ENCODE assay signal across 10 cellular contexts in genomic region chr13:46170687-46171086, GRCh38.
DNase-seq lines count a peak whose midpoint lies in the region; FAIRE-seq and TF ChIP-seq lines count a peak whose summit lies in the region.
"Had no signal": no experiment of that assay in that cellular context is flagged by ENCODE, and none has a peak within 500 bp of the region (broad histone marks: within the 10 kb centered on the region; RNA-seq: fewer than 3 reads in every experiment).

No MANE protein-coding gene starts in this region.

- H3K9ac ChIP-seq in parathyroid adenoma, result no peak overlapping the region

- TF ChIP-seq CTCF in GM12875 (IDR thresholded peaks at IDR 0.05; ENCODE audit: borderline replicate concordance, insufficient read depth, low read depth, low read length) (0 out of 2 replicates have a peak, but pooled peaks have one; percentile 6), parathyroid adenoma (IDR thresholded peaks at IDR 0.05) (no peak)

- H3K36me3 ChIP-seq in parathyroid adenoma (ENCODE audit: control insufficient read depth, insufficient read depth, low read length), result no peaks in the 10 kb centered on the region
- H3K36me3 ChIP-seq: tibial nerve had no signal

- no peak for FAIRE-seq in RCC 7860 (lab: Jason Lieb, UNC)

- H3K79me2 ChIP-seq in parathyroid adenoma, result no peaks in the 10 kb centered on the region

- H3K4me2 ChIP-seq in parathyroid adenoma (ENCODE audit: low read length), result no peak overlapping the region

- no peaks in the 10 kb centered on the region for H3K27me3 ChIP-seq in parathyroid adenoma (ENCODE audit: control insufficient read depth, insufficient read depth, low read length)
- H3K27me3 ChIP-seq: tibial nerve had no signal

- peaks cover 6% of the 10 kb centered on the region for H3K4me1 ChIP-seq in parathyroid adenoma

- H3K27ac ChIP-seq in parathyroid adenoma, result peak overlapping the region; percentile 67
- H3K27ac ChIP-seq: tibial nerve had no signal

- DNase-seq in NOMO-1 (lab: John Stamatoyannopoulos, UW; ENCODE audit: unreplicated experiment in 2 of 2), result peak; percentile 75 to 92
- peak; percentile 59 for DNase-seq in central memory CD4-positive, alpha-beta T cell
- no peak for DNase-seq in RCC 7860 (ENCODE audit: low spot score)
- DNase-seq in islet precursor cell, result no peak
- DNase-seq in superior temporal gyrus (ENCODE audit: extremely low spot score), result no peak
- no peak for DNase-seq in midbrain (lab: John Stamatoyannopoulos, UW)
- DNase-seq: NCI-H1694 had no signal

- no peaks in the 10 kb centered on the region for H3K9me3 ChIP-seq in parathyroid adenoma (ENCODE audit: control insufficient read depth, low read length)
- H3K9me3 ChIP-seq: tibial nerve had no signal

- H2AFZ ChIP-seq in parathyroid adenoma, result peak overlapping the region; percentile 6

- peak overlapping the region; percentile 31 for H3K4me3 ChIP-seq in GM12875 (ENCODE audit: low read depth, low read length)
- H3K4me3 ChIP-seq in parathyroid adenoma (ENCODE audit: low read depth, low read length), result no peak overlapping the region
- H3K4me3 ChIP-seq: tibial nerve had no signal

Comparison
In these comparisons a context has a peak if more than half of its experiments do, and no peak if none do; other contexts are left out.
1. DNase-seq: peak in NOMO-1 (2 of 2) and central memory CD4-positive, alpha-beta T cell (single experiment); none in RCC 7860 (single experiment), islet precursor cell (single experiment), superior temporal gyrus (single experiment) and midbrain (single experiment).